Comparison of ENCODE assay signal across 8 cellular contexts in genomic region chr3:129160891-129161859, GRCh38. TPM values are rescaled to one million over a fixed set of nuclear protein-coding genes. Genes with fewer than 3 reads are reported as not detected.
DNase-seq lines count a peak whose midpoint lies in the region; ATAC-seq and TF ChIP-seq lines count a peak whose summit lies in the region.

Gene ISY1 (minus strand): TSS chr3:129161063. CDS start chr3:129160975, 88 bp downstream.

- H3K36me3 ChIP-seq in left lung, result peaks cover 0 to 45% of the 10 kb centered on the region in 2 donors

- intact Hi-C loops in left lung (cut with DNase I), result no loop called here

- H3K27ac ChIP-seq in left lung, result peak within 1 kb of the TSS; percentile 96 to 97

- CTCF ChIA-PET in activated CD4-positive, alpha-beta T cell treated with anti-CD3 and anti-CD28 coated beads, Interleukin-2, amount 10 ng/mL, durations not matched to agents 7 days and 5 days (lab: Charles Lee), result interaction anchor here (0.7 to 3.2 kb wide), 19 partner anchors 9 to 512 kb away, joined by 3 to 48 read pairs (median 5); partner anchors contain the start of genes COPG1 and RAB43

- H3K27me3 Mint-ChIP-seq in activated CD4-positive, alpha-beta T cell treated with anti-CD3 and anti-CD28 coated beads, Interleukin-2, amount 10 ng/mL, durations not matched to agents 7 days and 5 days, result no peaks in the 10 kb centered on the region

- H3K4me3 ChIP-seq in left lung, result peak within 1 kb of the TSS; percentile 60 to 76

- peak within 1 kb of the TSS; percentile 95 for H3K4me3 Mint-ChIP-seq in activated CD4-positive, alpha-beta T cell treated with anti-CD3 and anti-CD28 coated beads, Interleukin-2, amount 10 ng/mL, durations not matched to agents 7 days and 5 days

- no peaks in the 10 kb centered on the region for H3K9me3 Mint-ChIP-seq in activated CD4-positive, alpha-beta T cell treated with anti-CD3 and anti-CD28 coated beads, Interleukin-2, amount 10 ng/mL, durations not matched to agents 7 days and 5 days

- no peaks in the 10 kb centered on the region for H3K27me3 ChIP-seq in left lung

- H3K4me1 Mint-ChIP-seq in activated CD4-positive, alpha-beta T cell treated with anti-CD3 and anti-CD28 coated beads, Interleukin-2, amount 10 ng/mL, durations not matched to agents 7 days and 5 days, result peaks cover 37% of the 10 kb centered on the region

- DNase-seq in CD1c-positive myeloid dendritic cell (ENCODE audit: extremely low spot score), result peak; percentile 96
- peak; percentile 94 for DNase-seq in NCI-H69 (lab: John Stamatoyannopoulos, UW)
- DNase-seq in activated CD4-positive, alpha-beta T cell treated with anti-CD3 and anti-CD28 coated beads, Interleukin-2, amount 10 ng/mL, durations not matched to agents 7 days and 5 days, result peak; percentile 91
- peak; percentile 94 for DNase-seq in dedifferentiated amniotic fluid mesenchymal stem cell (ENCODE audit: extremely low spot score)
- peak; percentile 91 to 94 for DNase-seq in left lung
- peak; percentile 78 to 79 for DNase-seq in stimulated activated CD4-positive, alpha-beta T cell treated with anti-CD3 and anti-CD28 coated beads, Interleukin-2, amount 100 ng/mL, for 48 hours

- peaks cover 9 to 34% of the 10 kb centered on the region in 2 donors for H3K4me1 ChIP-seq in left lung

- ATAC-seq in GM19351 (IDR thresholded peaks at IDR 0.05; ENCODE audit: unreplicated experiment) (peak; percentile 76), HG03521 (IDR thresholded peaks at IDR 0.05; ENCODE audit: unreplicated experiment) (peak; percentile 84), left lung (peak; percentile 94)

- POLR2A ChIA-PET in activated CD4-positive, alpha-beta T cell treated with anti-CD3 and anti-CD28 coated beads, Interleukin-2, amount 10 ng/mL, durations not matched to agents 7 days and 5 days (lab: Charles Lee), result interaction anchor here (1.0 kb wide), 1 partner anchor 85 kb away, joined by 9 read pairs; no protein-coding TSS in a partner anchor

- peak; percentile 57 to 83 for TF ChIP-seq CTCF in left lung (IDR thresholded peaks at IDR 0.05)

- no peaks in the 10 kb centered on the region for H3K9me3 ChIP-seq in left lung

- H3K36me3 Mint-ChIP-seq in activated CD4-positive, alpha-beta T cell treated with anti-CD3 and anti-CD28 coated beads, Interleukin-2, amount 10 ng/mL, durations not matched to agents 7 days and 5 days (ENCODE audit: low read depth), result peaks cover 29% of the 10 kb centered on the region

- peak within 1 kb of the TSS; percentile 98 for H3K27ac Mint-ChIP-seq in activated CD4-positive, alpha-beta T cell treated with anti-CD3 and anti-CD28 coated beads, Interleukin-2, amount 10 ng/mL, durations not matched to agents 7 days and 5 days

RNA-seq across cellular contexts. Expression of gene ISY1, which starts in this region (rescaled TPM):
- 10 to 100 TPM; 56.9 to 60.9 TPM for total RNA-seq in activated CD4-positive, alpha-beta T cell treated with anti-CD3 and anti-CD28 coated beads, Interleukin-2, amount 10 ng/mL, durations not matched to agents 7 days and 5 days
- total RNA-seq in left lung, result 10 to 100 TPM; 29.1 to 37.0 TPM

Comparison
In these comparisons a context has a peak if more than half of its experiments do, and no peak if none do; other contexts are left out.
1. Peak in every context shown above with its lines: DNase-seq, ATAC-seq, H3K4me3 ChIP-seq and H3K27ac ChIP-seq.